ENCODE assay signal across 3 cellular contexts in genomic region chr2:168796583-168797285, GRCh38.
TF ChIP-seq lines count a peak whose summit lies in the region.

No MANE protein-coding gene starts in this region.

TF ChIP-seq in endothelial cell of umbilical vein, 7 proteins besides CTCF, POLR2A, EP300 and RAD21:
- TF ChIP-seq, protein P1, sequence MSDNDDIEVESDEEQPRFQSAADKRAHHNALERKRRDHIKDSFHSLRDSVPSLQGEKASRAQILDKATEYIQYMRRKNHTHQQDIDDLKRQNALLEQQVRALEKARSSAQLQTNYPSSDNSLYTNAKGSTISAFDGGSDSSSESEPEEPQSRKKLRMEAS (IDR thresholded peaks at IDR 0.05; ENCODE audit: insufficient read depth, insufficient read length), result no peak
- peak; percentile 42 for TF ChIP-seq GATA2 (IDR thresholded peaks at IDR 0.05; ENCODE audit: insufficient read depth, insufficient read length, low read depth, low read length)

TF ChIP-seq in liver, 16 proteins besides CTCF, POLR2A, EP300 and RAD21:
- TF ChIP-seq ZBTB33 (IDR thresholded peaks at IDR 0.05) (no peak), FOXA1 (IDR thresholded peaks at IDR 0.05) (no peak), NR2F2 (IDR thresholded peaks at IDR 0.05) (peak; percentile 99), JUND (IDR thresholded peaks at IDR 0.05) (no peak), HNF4G (IDR thresholded peaks at IDR 0.05) (no peak), RXRA (IDR thresholded peaks at IDR 0.05) (peak; percentile 19 to 40), TAF1 (conservative IDR thresholded peaks at IDR 0.05) (no peak), SP1 (IDR thresholded peaks at IDR 0.05) (peak; percentile 50)
- TF ChIP-seq, protein P1 (IDR thresholded peaks at IDR 0.05), result no peak
TF ChIP-seq in liver: peak in this region for 3.

TF ChIP-seq in WTC11, 78 proteins besides CTCF, POLR2A, EP300 and RAD21:
- TF ChIP-seq, protein P2, sequence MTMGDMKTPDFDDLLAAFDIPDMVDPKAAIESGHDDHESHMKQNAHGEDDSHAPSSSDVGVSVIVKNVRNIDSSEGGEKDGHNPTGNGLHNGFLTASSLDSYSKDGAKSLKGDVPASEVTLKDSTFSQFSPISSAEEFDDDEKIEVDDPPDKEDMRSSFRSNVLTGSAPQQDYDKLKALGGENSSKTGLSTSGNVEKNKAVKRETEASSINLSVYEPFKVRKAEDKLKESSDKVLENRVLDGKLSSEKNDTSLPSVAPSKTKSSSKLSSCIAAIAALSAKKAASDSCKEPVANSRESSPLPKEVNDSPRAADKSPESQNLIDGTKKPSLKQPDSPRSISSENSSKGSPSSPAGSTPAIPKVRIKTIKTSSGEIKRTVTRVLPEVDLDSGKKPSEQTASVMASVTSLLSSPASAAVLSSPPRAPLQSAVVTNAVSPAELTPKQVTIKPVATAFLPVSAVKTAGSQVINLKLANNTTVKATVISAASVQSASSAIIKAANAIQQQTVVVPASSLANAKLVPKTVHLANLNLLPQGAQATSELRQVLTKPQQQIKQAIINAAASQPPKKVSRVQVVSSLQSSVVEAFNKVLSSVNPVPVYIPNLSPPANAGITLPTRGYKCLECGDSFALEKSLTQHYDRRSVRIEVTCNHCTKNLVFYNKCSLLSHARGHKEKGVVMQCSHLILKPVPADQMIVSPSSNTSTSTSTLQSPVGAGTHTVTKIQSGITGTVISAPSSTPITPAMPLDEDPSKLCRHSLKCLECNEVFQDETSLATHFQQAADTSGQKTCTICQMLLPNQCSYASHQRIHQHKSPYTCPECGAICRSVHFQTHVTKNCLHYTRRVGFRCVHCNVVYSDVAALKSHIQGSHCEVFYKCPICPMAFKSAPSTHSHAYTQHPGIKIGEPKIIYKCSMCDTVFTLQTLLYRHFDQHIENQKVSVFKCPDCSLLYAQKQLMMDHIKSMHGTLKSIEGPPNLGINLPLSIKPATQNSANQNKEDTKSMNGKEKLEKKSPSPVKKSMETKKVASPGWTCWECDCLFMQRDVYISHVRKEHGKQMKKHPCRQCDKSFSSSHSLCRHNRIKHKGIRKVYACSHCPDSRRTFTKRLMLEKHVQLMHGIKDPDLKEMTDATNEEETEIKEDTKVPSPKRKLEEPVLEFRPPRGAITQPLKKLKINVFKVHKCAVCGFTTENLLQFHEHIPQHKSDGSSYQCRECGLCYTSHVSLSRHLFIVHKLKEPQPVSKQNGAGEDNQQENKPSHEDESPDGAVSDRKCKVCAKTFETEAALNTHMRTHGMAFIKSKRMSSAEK (CRISPR knock-in tag; IDR thresholded peaks at IDR 0.05; ENCODE audit: borderline replicate concordance), result no peak
- TF ChIP-seq SP1 (CRISPR knock-in tag; conservative IDR thresholded peaks at IDR 0.05) (no peak), ATF6 (CRISPR knock-in tag; IDR thresholded peaks at IDR 0.05) (no peak), SOX15 (CRISPR knock-in tag; IDR thresholded peaks at IDR 0.05) (no peak), JUN (CRISPR knock-in tag; IDR thresholded peaks at IDR 0.05) (no peak), PREB (CRISPR knock-in tag; IDR thresholded peaks at IDR 0.05; ENCODE audit: borderline replicate concordance) (no peak)
- TF ChIP-seq, protein P1 (CRISPR knock-in tag; IDR thresholded peaks at IDR 0.05), result no peak
- TF ChIP-seq, protein P3, sequence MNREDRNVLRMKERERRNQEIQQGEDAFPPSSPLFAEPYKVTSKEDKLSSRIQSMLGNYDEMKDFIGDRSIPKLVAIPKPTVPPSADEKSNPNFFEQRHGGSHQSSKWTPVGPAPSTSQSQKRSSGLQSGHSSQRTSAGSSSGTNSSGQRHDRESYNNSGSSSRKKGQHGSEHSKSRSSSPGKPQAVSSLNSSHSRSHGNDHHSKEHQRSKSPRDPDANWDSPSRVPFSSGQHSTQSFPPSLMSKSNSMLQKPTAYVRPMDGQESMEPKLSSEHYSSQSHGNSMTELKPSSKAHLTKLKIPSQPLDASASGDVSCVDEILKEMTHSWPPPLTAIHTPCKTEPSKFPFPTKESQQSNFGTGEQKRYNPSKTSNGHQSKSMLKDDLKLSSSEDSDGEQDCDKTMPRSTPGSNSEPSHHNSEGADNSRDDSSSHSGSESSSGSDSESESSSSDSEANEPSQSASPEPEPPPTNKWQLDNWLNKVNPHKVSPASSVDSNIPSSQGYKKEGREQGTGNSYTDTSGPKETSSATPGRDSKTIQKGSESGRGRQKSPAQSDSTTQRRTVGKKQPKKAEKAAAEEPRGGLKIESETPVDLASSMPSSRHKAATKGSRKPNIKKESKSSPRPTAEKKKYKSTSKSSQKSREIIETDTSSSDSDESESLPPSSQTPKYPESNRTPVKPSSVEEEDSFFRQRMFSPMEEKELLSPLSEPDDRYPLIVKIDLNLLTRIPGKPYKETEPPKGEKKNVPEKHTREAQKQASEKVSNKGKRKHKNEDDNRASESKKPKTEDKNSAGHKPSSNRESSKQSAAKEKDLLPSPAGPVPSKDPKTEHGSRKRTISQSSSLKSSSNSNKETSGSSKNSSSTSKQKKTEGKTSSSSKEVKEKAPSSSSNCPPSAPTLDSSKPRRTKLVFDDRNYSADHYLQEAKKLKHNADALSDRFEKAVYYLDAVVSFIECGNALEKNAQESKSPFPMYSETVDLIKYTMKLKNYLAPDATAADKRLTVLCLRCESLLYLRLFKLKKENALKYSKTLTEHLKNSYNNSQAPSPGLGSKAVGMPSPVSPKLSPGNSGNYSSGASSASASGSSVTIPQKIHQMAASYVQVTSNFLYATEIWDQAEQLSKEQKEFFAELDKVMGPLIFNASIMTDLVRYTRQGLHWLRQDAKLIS (CRISPR knock-in tag; IDR thresholded peaks at IDR 0.05; ENCODE audit: borderline replicate concordance), result no peak
